In genomic region chr11:48075637-48076036, GRCh38 we compare ENCODE assay signal across 22 cellular contexts.
"Had no signal": no experiment of that assay in that cellular context is flagged by ENCODE, and none has a peak within 500 bp of the region (broad histone marks: within the 10 kb centered on the region; RNA-seq: fewer than 3 reads in every experiment).

No MANE protein-coding gene starts in this region.

- H3K27ac Mint-ChIP-seq: activated CD4-positive, alpha-beta memory T cell treated with anti-CD3 and anti-CD28 coated beads, Interleukin-2, amount 10 ng/mL, durations not matched to agents 7 days and 5 days; activated CD4-positive, alpha-beta T cell treated with anti-CD3 and anti-CD28 coated beads for 36 hours; activated naive CD4-positive, alpha-beta T cell treated with anti-CD3 and anti-CD28 coated beads, Interleukin-2, amount 50 U/mL, for 24 hours; brain; nephron progenitor cell had no signal

- H3K27me3 Mint-ChIP-seq: activated CD4-positive, alpha-beta memory T cell treated with anti-CD3 and anti-CD28 coated beads, Interleukin-2, amount 10 ng/mL, durations not matched to agents 7 days and 5 days; activated CD4-positive, alpha-beta T cell treated with anti-CD3 and anti-CD28 coated beads for 36 hours; activated naive CD4-positive, alpha-beta T cell treated with anti-CD3 and anti-CD28 coated beads, Interleukin-2, amount 50 U/mL, for 24 hours had no signal

- H3K4me3 ChIP-seq: esophagus squamous epithelium, gastrocnemius medialis, testis, uterus had no signal

- H3K4me1 ChIP-seq: testis, uterus had no signal

- H3K9me3 ChIP-seq: esophagus squamous epithelium, gastrocnemius medialis, testis, uterus had no signal

- H3K27me3 ChIP-seq: esophagus squamous epithelium, gastrocnemius medialis, testis, uterus had no signal

- DNase-seq: activated CD4-positive, alpha-beta memory T cell treated with anti-CD3 and anti-CD28 coated beads, Interleukin-2, amount 10 ng/mL, durations not matched to agents 7 days and 5 days; activated CD4-positive, alpha-beta T cell treated with anti-CD3 and anti-CD28 coated beads for 36 hours; activated gamma-delta T cell; activated T-cell treated with anti-CD3 and anti-CD28 coated beads, Interleukin-2, amount 50 U/mL, for 72 hours; aorta; dermis blood vessel endothelial cell; effector memory CD4-positive, alpha-beta T cell; esophagus squamous epithelium; gastrocnemius medialis; hippocampal formation; left ventricle myocardium superior; mammary epithelial cell; nephron progenitor cell; small intestine; stimulated activated naive CD4-positive, alpha-beta T cell; testis; trophoblast cell; uterus; WERI-Rb-1 had no signal

- H3K9me3 Mint-ChIP-seq: activated CD4-positive, alpha-beta memory T cell treated with anti-CD3 and anti-CD28 coated beads, Interleukin-2, amount 10 ng/mL, durations not matched to agents 7 days and 5 days; activated naive CD4-positive, alpha-beta T cell treated with anti-CD3 and anti-CD28 coated beads, Interleukin-2, amount 50 U/mL, for 24 hours; activated T-cell treated with anti-CD3 and anti-CD28 coated beads, Interleukin-2, amount 50 U/mL, for 72 hours; nephron progenitor cell had no signal

- H3K27ac ChIP-seq: esophagus squamous epithelium, gastrocnemius medialis, testis, uterus, WERI-Rb-1 had no signal

- H3K4me3 Mint-ChIP-seq: activated CD4-positive, alpha-beta memory T cell treated with anti-CD3 and anti-CD28 coated beads, Interleukin-2, amount 10 ng/mL, durations not matched to agents 7 days and 5 days; activated CD4-positive, alpha-beta T cell treated with anti-CD3 and anti-CD28 coated beads for 36 hours; activated naive CD4-positive, alpha-beta T cell treated with anti-CD3 and anti-CD28 coated beads, Interleukin-2, amount 50 U/mL, for 24 hours; activated T-cell treated with anti-CD3 and anti-CD28 coated beads, Interleukin-2, amount 50 U/mL, for 72 hours; brain; nephron progenitor cell had no signal

- H3K36me3 ChIP-seq: esophagus squamous epithelium, gastrocnemius medialis, uterus, WERI-Rb-1 had no signal

- ATAC-seq: activated CD4-positive, alpha-beta T cell treated with anti-CD3 and anti-CD28 coated beads for 36 hours; activated T-cell treated with anti-CD3 and anti-CD28 coated beads, Interleukin-2, amount 50 U/mL, for 72 hours; gastrocnemius medialis; left ventricle myocardium superior; sciatic nerve had no signal
